Comparison of ENCODE assay signal across 13 cellular contexts in the genomic region with DNA sequence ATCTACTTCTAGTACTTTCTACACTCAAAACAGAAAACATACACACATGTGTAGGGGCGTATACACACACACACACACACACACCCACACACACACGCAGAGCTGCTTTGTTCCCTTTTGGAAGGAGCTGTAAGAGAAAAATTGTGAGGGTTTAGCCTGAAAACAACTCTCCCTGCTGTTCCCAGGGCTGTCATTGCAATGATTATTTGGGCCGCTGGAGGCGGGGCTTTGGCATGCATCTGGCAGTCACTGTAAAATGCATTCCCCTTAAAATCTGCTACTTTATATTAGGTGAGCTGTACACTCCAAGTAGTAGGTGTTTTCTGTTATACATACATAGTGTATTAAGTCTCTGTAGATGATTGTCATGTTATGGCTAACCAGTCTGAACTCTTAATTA. TPM values are rescaled to one million over a fixed set of nuclear protein-coding genes. Genes with fewer than 3 reads are reported as not detected.
DNase-seq lines count a peak whose midpoint lies in the region; ATAC-seq and TF ChIP-seq lines count a peak whose summit lies in the region.
"Had no signal": no experiment of that assay in that cellular context is flagged by ENCODE, and none has a peak within 500 bp of the region (broad histone marks: within the 10 kb centered on the region; RNA-seq: fewer than 3 reads in every experiment).

No MANE protein-coding gene starts in this region.

- no peak for TF ChIP-seq EP300 in esophagus muscularis mucosa (IDR thresholded peaks at IDR 0.05)

- H3K4me3 Mint-ChIP-seq in activated naive CD4-positive, alpha-beta T cell treated with anti-CD3 and anti-CD28 coated beads, Interleukin-2, amount 10 ng/mL, durations not matched to agents 7 days and 5 days, result no peak overlapping the region
- H3K4me3 Mint-ChIP-seq: activated naive CD8-positive, alpha-beta T cell; natural killer cell had no signal

- peaks cover 73% of the 10 kb centered on the region for H3K4me1 Mint-ChIP-seq in activated naive CD4-positive, alpha-beta T cell treated with anti-CD3 and anti-CD28 coated beads, Interleukin-2, amount 10 ng/mL, durations not matched to agents 7 days and 5 days

- H3K27ac Mint-ChIP-seq in activated naive CD4-positive, alpha-beta T cell treated with anti-CD3 and anti-CD28 coated beads, Interleukin-2, amount 10 ng/mL, durations not matched to agents 7 days and 5 days, result no peak overlapping the region
- H3K27ac Mint-ChIP-seq: activated naive CD8-positive, alpha-beta T cell; natural killer cell had no signal

- no peaks in the 10 kb centered on the region for H3K9me3 ChIP-seq in esophagus muscularis mucosa
- H3K9me3 ChIP-seq in muscle layer of duodenum (ENCODE audit: control insufficient read depth in 1 of 2, low read length in 2 of 2), result no peaks in the 10 kb centered on the region

- H3K4me1 ChIP-seq in esophagus muscularis mucosa (peaks cover 27 to 31% (median 30%) of the 10 kb centered on the region in 4 donors), muscle layer of duodenum (ENCODE audit: control insufficient read depth in 1 of 2, insufficient read depth in 2 of 2, low read length in 2 of 2) (peaks cover 11 to 18% of the 10 kb centered on the region in 2 donors)

- peaks cover 27% of the 10 kb centered on the region for H3K9me3 Mint-ChIP-seq in activated naive CD4-positive, alpha-beta T cell treated with anti-CD3 and anti-CD28 coated beads, Interleukin-2, amount 10 ng/mL, durations not matched to agents 7 days and 5 days

- no peaks in the 10 kb centered on the region for H3K27me3 Mint-ChIP-seq in activated naive CD4-positive, alpha-beta T cell treated with anti-CD3 and anti-CD28 coated beads, Interleukin-2, amount 10 ng/mL, durations not matched to agents 7 days and 5 days
- H3K27me3 Mint-ChIP-seq: activated naive CD8-positive, alpha-beta T cell had no signal

- intact Hi-C loops in esophagus muscularis mucosa (cut with DNase I), result no loop called here

- WGBS in esophagus muscularis mucosa, result 25% methylated on average over 4 of the region's 4 CpGs

- no peak for TF ChIP-seq POLR2A in esophagus muscularis mucosa (IDR thresholded peaks at IDR 0.05; ENCODE audit: low read depth)

- H3K27me3 ChIP-seq in esophagus muscularis mucosa (no peaks in the 10 kb centered on the region), muscle layer of duodenum (ENCODE audit: low read depth, low read length) (no peaks in the 10 kb centered on the region)

- peak in 2 of 3 experiments; percentile 13 to 47 for TF ChIP-seq CTCF in esophagus muscularis mucosa (IDR thresholded peaks at IDR 0.05)

- DNase-seq in AG08396 (ENCODE audit: low spot score) (peak; percentile 27), RPMI7951 (ENCODE audit: low read depth) (peak; percentile 33), esophagus muscularis mucosa (ENCODE audit: extremely low spot score) (no peak), NCI-H2227 (lab: John Stamatoyannopoulos, UW; ENCODE audit: unreplicated experiment) (no peak), mucosa of gallbladder (ENCODE audit: low spot score) (no peak)
- no peak for DNase-seq in activated naive CD4-positive, alpha-beta T cell treated with anti-CD3 and anti-CD28 coated beads, Interleukin-2, amount 10 ng/mL, durations not matched to agents 7 days and 5 days
- DNase-seq: activated CD4-positive, CD25-positive, alpha-beta regulatory T cell; MM.1S; natural killer cell had no signal

- H3K36me3 Mint-ChIP-seq in activated naive CD4-positive, alpha-beta T cell treated with anti-CD3 and anti-CD28 coated beads, Interleukin-2, amount 10 ng/mL, durations not matched to agents 7 days and 5 days, result peaks cover 37% of the 10 kb centered on the region
- H3K36me3 Mint-ChIP-seq: natural killer cell had no signal

- H3K27ac ChIP-seq in esophagus muscularis mucosa (replicated peaks in 1 of 4) (peak overlapping the region in 3 of 4 donors; percentile 49 to 65 (median 54)), muscle layer of duodenum (ENCODE audit: low read length) (peak overlapping the region; percentile 2)
- H3K27ac ChIP-seq: C4-2B had no signal

- no peak overlapping the region for H3K4me3 ChIP-seq in esophagus muscularis mucosa
- no peak overlapping the region for H3K4me3 ChIP-seq in muscle layer of duodenum (ENCODE audit: low read depth in 1 of 2, low read length in 2 of 2)

- ATAC-seq in GM18907 (IDR thresholded peaks at IDR 0.05; ENCODE audit: unreplicated experiment), result no peak
- ATAC-seq: natural killer cell had no signal

- H3K36me3 ChIP-seq in esophagus muscularis mucosa (no peaks in the 10 kb centered on the region), muscle layer of duodenum (ENCODE audit: control insufficient read depth in 1 of 2, insufficient read depth in 2 of 2, low read length in 2 of 2) (peaks cover 0 to 4% of the 10 kb centered on the region in 2 donors)

- CTCF ChIA-PET in activated naive CD4-positive, alpha-beta T cell treated with anti-CD3 and anti-CD28 coated beads, Interleukin-2, amount 10 ng/mL, durations not matched to agents 7 days and 5 days (lab: Charles Lee), result no interaction called here

RNA-seq across cellular contexts. Expression of a gene that starts 29.1 kb away (rescaled TPM):
- 246 and 317 TPM in 2 replicates for total RNA-seq in RPMI7951 (2014; rRNA removed; shearing (Covaris generic))
- total RNA-seq in esophagus muscularis mucosa (100 to 1,000 TPM; 177 to 241 (median 225) TPM), mucosa of gallbladder (137 TPM)

Comparison
In these comparisons a context has a peak if more than half of its experiments do, and no peak if none do; other contexts are left out.
1. DNase-seq: peak in AG08396 (single experiment) and RPMI7951 (single experiment); none in esophagus muscularis mucosa (single experiment), activated naive CD4-positive, alpha-beta T cell treated with anti-CD3 and anti-CD28 coated beads, Interleukin-2, amount 10 ng/mL, durations not matched to agents 7 days and 5 days (single experiment), NCI-H2227 (single experiment) and mucosa of gallbladder (single experiment).